Comparison of ENCODE assay signal across 17 cellular contexts in the genomic region with DNA sequence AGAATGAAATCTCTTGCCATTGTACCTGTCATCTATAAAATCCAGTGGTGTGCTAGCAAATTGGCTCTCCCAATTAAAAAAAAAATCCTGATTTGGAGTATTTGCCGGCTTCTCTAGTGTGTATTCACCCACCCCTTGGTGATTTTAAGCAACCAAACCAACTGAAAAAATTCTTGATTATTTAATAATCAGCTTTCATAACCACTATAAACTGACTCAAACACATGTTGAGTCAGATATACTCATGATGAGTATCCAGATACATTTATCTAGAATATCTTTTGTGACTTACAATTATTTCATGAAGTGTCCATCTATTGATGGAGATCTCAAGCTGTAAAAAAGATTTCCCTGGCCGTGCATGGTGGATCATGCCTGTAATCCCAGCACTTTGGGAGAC.
DNase-seq lines count a peak whose midpoint lies in the region; ATAC-seq and TF ChIP-seq lines count a peak whose summit lies in the region.
"Had no signal": no experiment of that assay in that cellular context is flagged by ENCODE, and none has a peak within 500 bp of the region (broad histone marks: within the 10 kb centered on the region; RNA-seq: fewer than 3 reads in every experiment).

No MANE protein-coding gene starts in this region.

- intact Hi-C loops in PC-3 (cut with micrococcal nuclease) = no loop called here

- H2AFZ ChIP-seq in GM23248 = no peak overlapping the region
- no peak overlapping the region for H2AFZ ChIP-seq in PC-3 (ENCODE audit: low read length)

- TF ChIP-seq CTCF in PC-3 (conservative IDR thresholded peaks at IDR 0.05; ENCODE audit: low read depth, low read length) (no peak), foreskin keratinocyte (conservative IDR thresholded peaks at IDR 0.05) (no peak), GM13977 (IDR thresholded peaks at IDR 0.05; ENCODE audit: extremely low read depth, insufficient read depth, missing control alignments) (no peak)

- H3K27ac ChIP-seq in GM23248 (no peak overlapping the region), PC-3 (ENCODE audit: low read length) (peak overlapping the region; percentile 50), foreskin keratinocyte (no peak overlapping the region)
- H3K27ac ChIP-seq: C4-2B, KMS-11 had no signal

- peaks cover 17% of the 10 kb centered on the region for H3F3A ChIP-seq in GM23248 (ENCODE audit: insufficient read depth)
- peaks cover 12% of the 10 kb centered on the region for H3F3A ChIP-seq in PC-3 (ENCODE audit: low read length, unreplicated experiment)

- in situ Hi-C loops in GM23248 (cut with MboI) = no loop called here
- in situ Hi-C loops in GM13977 (cut with MboI; ENCODE audit: low pct_unique_long_range_greater_than_20kb, low sequenced_read_pairs, unreplicated experiment) = no loop called here

- H3K9me2 ChIP-seq in GM23248 (ENCODE audit: insufficient read depth) = no peaks in the 10 kb centered on the region
- H3K9me2 ChIP-seq in PC-3 (replicated peaks; ENCODE audit: low read length) = no peaks in the 10 kb centered on the region

- H3K9ac ChIP-seq in GM23248 (no peak overlapping the region), PC-3 (ENCODE audit: low read length) (no peak overlapping the region)
- H3K9ac ChIP-seq: KMS-11 had no signal

- H3K79me2 ChIP-seq in GM23248 (ENCODE audit: insufficient read depth) (no peaks in the 10 kb centered on the region), PC-3 (ENCODE audit: low read length) (no peaks in the 10 kb centered on the region)

- ATAC-seq in PC-3 = peak; percentile 15; the same call in 1 of the 2 replicates
- peak; percentile 37 for ATAC-seq in foreskin keratinocyte
- ATAC-seq: GM12878 had no signal

- H4K20me1 ChIP-seq in GM23248 (ENCODE audit: insufficient read depth) (no peaks in the 10 kb centered on the region), PC-3 (ENCODE audit: low read length) (no peaks in the 10 kb centered on the region)

- no peak overlapping the region for H3K4me2 ChIP-seq in GM23248 (ENCODE audit: unreplicated experiment)
- no peak overlapping the region for H3K4me2 ChIP-seq in PC-3 (ENCODE audit: low read length)
- H3K4me2 ChIP-seq: KMS-11 had no signal

- H3K36me3 ChIP-seq in GM23248 (ENCODE audit: low read depth) (no peaks in the 10 kb centered on the region), PC-3 (ENCODE audit: low read depth, low read length) (no peaks in the 10 kb centered on the region)

- POLR2A ChIA-PET in PC-3 (lab: Charles Lee; ENCODE audit: unreplicated experiment) = no interaction called here

- CTCF ChIA-PET in PC-3 (lab: Charles Lee) = no interaction called here

- H3K4me3 ChIP-seq in GM23248 (no peak overlapping the region), PC-3 (ENCODE audit: low read length) (no peak overlapping the region)
- H3K4me3 ChIP-seq: GM12878 had no signal

- H3K9me3 ChIP-seq in GM23248 (ENCODE audit: low read depth) (no peaks in the 10 kb centered on the region), PC-3 (ENCODE audit: low read length) (no peaks in the 10 kb centered on the region)
- H3K9me3 ChIP-seq: Caco-2 had no signal

- peak; percentile 51 for DNase-seq in ELR (ENCODE audit: low read depth)
- peak; percentile 29 for DNase-seq in GM23248
- peak; percentile 63 for DNase-seq in PC-3
- DNase-seq in foreskin keratinocyte = no peak
- no peak for DNase-seq in NCI-H526 (lab: John Stamatoyannopoulos, UW)
- DNase-seq in GM13977 (ENCODE audit: low spot score) = no peak
- DNase-seq in stimulated activated CD4-positive, alpha-beta T cell treated with anti-CD3 and anti-CD28 coated beads, Interleukin-2, amount 100 ng/mL, for 24 hours = no peak
- DNase-seq: ACHN; AML-193; Caco-2; CD4-positive, alpha-beta T cell; GF-D8; GOT3; H7 had no signal

- no peaks in the 10 kb centered on the region for H3K27me3 ChIP-seq in GM23248 (replicated peaks; ENCODE audit: insufficient read depth)
- no peaks in the 10 kb centered on the region for H3K27me3 ChIP-seq in PC-3 (ENCODE audit: low read length)
- no peaks in the 10 kb centered on the region for H3K27me3 ChIP-seq in foreskin keratinocyte

- peaks cover 22% of the 10 kb centered on the region for H3K4me1 ChIP-seq in GM23248 (ENCODE audit: insufficient read depth)
- H3K4me1 ChIP-seq in PC-3 (ENCODE audit: insufficient read depth, low read length) = peaks cover 51% of the 10 kb centered on the region
- H3K4me1 ChIP-seq in foreskin keratinocyte = peaks cover 21% of the 10 kb centered on the region
- H3K4me1 ChIP-seq: Caco-2 had no signal

- no TSS peak for BruUV-seq in PC-3 (replicated peaks; lab: Mats Ljungman, UMichigan)

- WGBS in GM23248 (ENCODE audit: low coverage in 1 of 2, low lambda C conversion rate in 2 of 2, missing lambda C conversion rate in 2 of 2), 2 experiments = 34 to 38% methylated on average over 2 of the region's 2 CpGs

Comparison
In these comparisons a context has a peak if more than half of its experiments do, and no peak if none do; other contexts are left out.
1. DNase-seq: peak in ELR (single experiment), GM23248 (single experiment) and PC-3 (single experiment); none in foreskin keratinocyte (0 of 2), NCI-H526 (0 of 2), GM13977 (single experiment) and stimulated activated CD4-positive, alpha-beta T cell treated with anti-CD3 and anti-CD28 coated beads, Interleukin-2, amount 100 ng/mL, for 24 hours (0 of 2).